In the genomic region with DNA sequence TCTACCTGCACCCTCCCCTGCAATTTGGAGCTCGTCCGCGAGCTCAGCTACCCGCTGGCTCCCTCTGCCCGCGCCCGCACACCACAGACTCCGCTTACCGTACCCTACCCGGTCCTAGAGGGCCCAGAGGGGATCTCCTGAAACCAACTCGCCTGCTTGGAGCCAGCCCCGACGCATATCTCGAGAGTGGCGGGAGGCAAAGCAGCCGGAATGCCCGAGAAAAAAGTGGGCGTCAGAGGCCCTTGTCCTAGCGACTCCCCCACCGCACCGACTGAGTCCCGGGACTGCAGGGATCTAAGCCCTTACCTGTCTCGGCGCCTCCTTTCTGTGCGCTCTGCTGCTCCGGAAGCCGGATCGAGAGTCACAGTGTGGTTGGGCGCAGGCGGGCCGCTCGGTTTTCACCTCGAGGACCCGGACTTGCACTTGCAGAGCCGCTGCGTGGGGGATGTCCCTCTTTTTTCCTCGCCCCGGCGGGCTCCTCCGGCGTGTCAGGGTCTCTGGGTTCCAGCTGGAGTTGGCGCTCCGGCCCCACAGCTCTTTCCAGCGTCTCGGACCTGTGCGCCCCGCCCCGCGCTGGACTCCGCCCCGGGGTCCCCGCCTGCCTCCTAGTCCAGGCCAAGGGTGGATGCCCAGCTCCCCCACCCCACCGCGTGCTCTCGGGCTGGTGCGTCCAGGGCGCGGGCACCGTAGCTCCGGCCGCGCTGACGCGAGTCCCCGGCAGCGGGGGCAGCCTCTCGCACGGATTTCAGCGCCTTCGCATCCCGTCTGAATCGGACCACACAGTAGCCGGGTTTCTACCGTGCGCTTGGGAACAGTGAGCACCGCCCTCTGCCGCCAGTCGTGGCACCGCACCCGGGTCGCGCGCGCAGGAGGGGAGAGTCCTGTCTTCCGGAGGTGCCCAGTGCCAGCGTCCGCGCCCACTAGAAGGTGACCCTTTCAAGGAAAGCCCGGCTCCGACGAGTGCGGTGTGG, we compare ENCODE assay signal across 12 cellular contexts. TPM values are rescaled to one million over a fixed set of nuclear protein-coding genes. Genes with fewer than 3 reads are reported as not detected.
DNase-seq lines count a peak whose midpoint lies in the region; ATAC-seq, FAIRE-seq and TF ChIP-seq lines count a peak whose summit lies in the region.
"Had no signal": no experiment of that assay in that cellular context is flagged by ENCODE, and none has a peak within 500 bp of the region (broad histone marks: within the 10 kb centered on the region; RNA-seq: fewer than 3 reads in every experiment).

A gene (minus strand): TSS at position 767 of the 971 bp plus-strand sequence. CDS start 2,585 bp downstream, outside the sequence.

- H3K27me3 Mint-ChIP-seq in WTC11 (ENCODE audit: low read depth), result peaks cover 59% of the 10 kb centered on the region

- no peaks in the 10 kb centered on the region; the same call in 1 of the 2 replicates for H3K36me3 Mint-ChIP-seq in WTC11

- CTCF ChIA-PET in WTC11 (lab: Charles Lee), result interaction anchor here (0.5 to 3.5 kb wide), 17 partner anchors 10 to 325 kb away, joined by 3 to 39 read pairs (median 5); a partner anchor contains a TSS

- H3K4me1 ChIP-seq in right atrium auricular region, result peaks cover 0 to 13% of the 10 kb centered on the region in 2 donors

- H3K27me3 ChIP-seq in right atrium auricular region, result peaks cover 0 to 18% of the 10 kb centered on the region in 2 donors

- peak within 1 kb of the TSS; percentile 89 for H3K4me3 Mint-ChIP-seq in WTC11

- TF ChIP-seq CTCF in right atrium auricular region (IDR thresholded peaks at IDR 0.05) (no peak), WTC11 (IDR thresholded peaks at IDR 0.05) (no peak)

- H3K9me3 Mint-ChIP-seq in WTC11, result peaks cover 12% of the 10 kb centered on the region

- peak within 1 kb of the TSS in 1 of 2 donors; percentile 2 for H3K4me3 ChIP-seq in right atrium auricular region

- POLR2A ChIA-PET in WTC11 (lab: Charles Lee), result interaction anchor here (0.5 kb wide), 1 partner anchor 185 kb away, joined by 3 read pairs; no protein-coding TSS in a partner anchor

- no peaks in the 10 kb centered on the region for H3K9me3 ChIP-seq in right atrium auricular region

- DNase-seq in left ventricle myocardium superior, result no peak
- no peak for DNase-seq in right atrium auricular region (ENCODE audit: low spot score)
- DNase-seq in WTC11 (ENCODE audit: low spot score), result peak; percentile 80
- DNase-seq in iris pigment epithelial cell (ENCODE audit: low read depth), result peak; percentile 5
- peak; percentile 66 for DNase-seq in urothelium cell line (ENCODE audit: low spot score)
- DNase-seq in SHP77 treated with DMSO at 0.1 percent for 48 hours (lab: John Stamatoyannopoulos, UW), result no peak
- DNase-seq in NCI-H774 (lab: John Stamatoyannopoulos, UW), result no peak
- no peak for DNase-seq in NOMO-1 (lab: John Stamatoyannopoulos, UW; ENCODE audit: unreplicated experiment in 2 of 2)
- DNase-seq: NCI-H748 treated with DMSO at 0.1 percent for 48 hours had no signal

- intact Hi-C loops in left ventricle myocardium superior (cut with micrococcal nuclease), result no loop called here

- H3K36me3 ChIP-seq in right atrium auricular region, result no peaks in the 10 kb centered on the region

- ATAC-seq in left ventricle myocardium superior (peak; percentile 59), WTC11 (peak; percentile 74)

- peaks cover 15% of the 10 kb centered on the region for H3K4me1 Mint-ChIP-seq in WTC11

- peak; percentile 80 for FAIRE-seq in urothelium cell line (lab: Jason Lieb, UNC)
- FAIRE-seq: D721Med, endometrium had no signal

- no peak within 1 kb of the TSS for H3K27ac Mint-ChIP-seq in WTC11

- no peak within 1 kb of the TSS for H3K27ac ChIP-seq in right atrium auricular region

TF ChIP-seq in WTC11, 78 proteins besides CTCF, POLR2A, EP300 and RAD21 (continues in another document):
- no peak for TF ChIP-seq ZNF232 (CRISPR knock-in tag; IDR thresholded peaks at IDR 0.05)
- 0 out of 2 replicates have a peak, but pooled peaks have one; percentile 15 for TF ChIP-seq ZBTB21 (CRISPR knock-in tag; IDR thresholded peaks at IDR 0.05; ENCODE audit: borderline replicate concordance)
- TF ChIP-seq, protein P1, sequence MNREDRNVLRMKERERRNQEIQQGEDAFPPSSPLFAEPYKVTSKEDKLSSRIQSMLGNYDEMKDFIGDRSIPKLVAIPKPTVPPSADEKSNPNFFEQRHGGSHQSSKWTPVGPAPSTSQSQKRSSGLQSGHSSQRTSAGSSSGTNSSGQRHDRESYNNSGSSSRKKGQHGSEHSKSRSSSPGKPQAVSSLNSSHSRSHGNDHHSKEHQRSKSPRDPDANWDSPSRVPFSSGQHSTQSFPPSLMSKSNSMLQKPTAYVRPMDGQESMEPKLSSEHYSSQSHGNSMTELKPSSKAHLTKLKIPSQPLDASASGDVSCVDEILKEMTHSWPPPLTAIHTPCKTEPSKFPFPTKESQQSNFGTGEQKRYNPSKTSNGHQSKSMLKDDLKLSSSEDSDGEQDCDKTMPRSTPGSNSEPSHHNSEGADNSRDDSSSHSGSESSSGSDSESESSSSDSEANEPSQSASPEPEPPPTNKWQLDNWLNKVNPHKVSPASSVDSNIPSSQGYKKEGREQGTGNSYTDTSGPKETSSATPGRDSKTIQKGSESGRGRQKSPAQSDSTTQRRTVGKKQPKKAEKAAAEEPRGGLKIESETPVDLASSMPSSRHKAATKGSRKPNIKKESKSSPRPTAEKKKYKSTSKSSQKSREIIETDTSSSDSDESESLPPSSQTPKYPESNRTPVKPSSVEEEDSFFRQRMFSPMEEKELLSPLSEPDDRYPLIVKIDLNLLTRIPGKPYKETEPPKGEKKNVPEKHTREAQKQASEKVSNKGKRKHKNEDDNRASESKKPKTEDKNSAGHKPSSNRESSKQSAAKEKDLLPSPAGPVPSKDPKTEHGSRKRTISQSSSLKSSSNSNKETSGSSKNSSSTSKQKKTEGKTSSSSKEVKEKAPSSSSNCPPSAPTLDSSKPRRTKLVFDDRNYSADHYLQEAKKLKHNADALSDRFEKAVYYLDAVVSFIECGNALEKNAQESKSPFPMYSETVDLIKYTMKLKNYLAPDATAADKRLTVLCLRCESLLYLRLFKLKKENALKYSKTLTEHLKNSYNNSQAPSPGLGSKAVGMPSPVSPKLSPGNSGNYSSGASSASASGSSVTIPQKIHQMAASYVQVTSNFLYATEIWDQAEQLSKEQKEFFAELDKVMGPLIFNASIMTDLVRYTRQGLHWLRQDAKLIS (CRISPR knock-in tag; IDR thresholded peaks at IDR 0.05; ENCODE audit: borderline replicate concordance), result no peak
- TF ChIP-seq KAT7 (CRISPR knock-in tag; IDR thresholded peaks at IDR 0.05; ENCODE audit: borderline replicate concordance), result 0 out of 2 replicates have a peak, but pooled peaks have one; percentile 32
- TF ChIP-seq, protein P2, sequence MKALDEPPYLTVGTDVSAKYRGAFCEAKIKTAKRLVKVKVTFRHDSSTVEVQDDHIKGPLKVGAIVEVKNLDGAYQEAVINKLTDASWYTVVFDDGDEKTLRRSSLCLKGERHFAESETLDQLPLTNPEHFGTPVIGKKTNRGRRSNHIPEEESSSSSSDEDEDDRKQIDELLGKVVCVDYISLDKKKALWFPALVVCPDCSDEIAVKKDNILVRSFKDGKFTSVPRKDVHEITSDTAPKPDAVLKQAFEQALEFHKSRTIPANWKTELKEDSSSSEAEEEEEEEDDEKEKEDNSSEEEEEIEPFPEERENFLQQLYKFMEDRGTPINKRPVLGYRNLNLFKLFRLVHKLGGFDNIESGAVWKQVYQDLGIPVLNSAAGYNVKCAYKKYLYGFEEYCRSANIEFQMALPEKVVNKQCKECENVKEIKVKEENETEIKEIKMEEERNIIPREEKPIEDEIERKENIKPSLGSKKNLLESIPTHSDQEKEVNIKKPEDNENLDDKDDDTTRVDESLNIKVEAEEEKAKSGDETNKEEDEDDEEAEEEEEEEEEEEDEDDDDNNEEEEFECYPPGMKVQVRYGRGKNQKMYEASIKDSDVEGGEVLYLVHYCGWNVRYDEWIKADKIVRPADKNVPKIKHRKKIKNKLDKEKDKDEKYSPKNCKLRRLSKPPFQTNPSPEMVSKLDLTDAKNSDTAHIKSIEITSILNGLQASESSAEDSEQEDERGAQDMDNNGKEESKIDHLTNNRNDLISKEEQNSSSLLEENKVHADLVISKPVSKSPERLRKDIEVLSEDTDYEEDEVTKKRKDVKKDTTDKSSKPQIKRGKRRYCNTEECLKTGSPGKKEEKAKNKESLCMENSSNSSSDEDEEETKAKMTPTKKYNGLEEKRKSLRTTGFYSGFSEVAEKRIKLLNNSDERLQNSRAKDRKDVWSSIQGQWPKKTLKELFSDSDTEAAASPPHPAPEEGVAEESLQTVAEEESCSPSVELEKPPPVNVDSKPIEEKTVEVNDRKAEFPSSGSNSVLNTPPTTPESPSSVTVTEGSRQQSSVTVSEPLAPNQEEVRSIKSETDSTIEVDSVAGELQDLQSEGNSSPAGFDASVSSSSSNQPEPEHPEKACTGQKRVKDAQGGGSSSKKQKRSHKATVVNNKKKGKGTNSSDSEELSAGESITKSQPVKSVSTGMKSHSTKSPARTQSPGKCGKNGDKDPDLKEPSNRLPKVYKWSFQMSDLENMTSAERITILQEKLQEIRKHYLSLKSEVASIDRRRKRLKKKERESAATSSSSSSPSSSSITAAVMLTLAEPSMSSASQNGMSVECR (CRISPR knock-in tag; IDR thresholded peaks at IDR 0.05; ENCODE audit: borderline replicate concordance), result no peak
- 0 out of 2 replicates have a peak, but pooled peaks have one; percentile 28 for TF ChIP-seq NFE2L1 (CRISPR knock-in tag; IDR thresholded peaks at IDR 0.05)
- TF ChIP-seq, protein P3, sequence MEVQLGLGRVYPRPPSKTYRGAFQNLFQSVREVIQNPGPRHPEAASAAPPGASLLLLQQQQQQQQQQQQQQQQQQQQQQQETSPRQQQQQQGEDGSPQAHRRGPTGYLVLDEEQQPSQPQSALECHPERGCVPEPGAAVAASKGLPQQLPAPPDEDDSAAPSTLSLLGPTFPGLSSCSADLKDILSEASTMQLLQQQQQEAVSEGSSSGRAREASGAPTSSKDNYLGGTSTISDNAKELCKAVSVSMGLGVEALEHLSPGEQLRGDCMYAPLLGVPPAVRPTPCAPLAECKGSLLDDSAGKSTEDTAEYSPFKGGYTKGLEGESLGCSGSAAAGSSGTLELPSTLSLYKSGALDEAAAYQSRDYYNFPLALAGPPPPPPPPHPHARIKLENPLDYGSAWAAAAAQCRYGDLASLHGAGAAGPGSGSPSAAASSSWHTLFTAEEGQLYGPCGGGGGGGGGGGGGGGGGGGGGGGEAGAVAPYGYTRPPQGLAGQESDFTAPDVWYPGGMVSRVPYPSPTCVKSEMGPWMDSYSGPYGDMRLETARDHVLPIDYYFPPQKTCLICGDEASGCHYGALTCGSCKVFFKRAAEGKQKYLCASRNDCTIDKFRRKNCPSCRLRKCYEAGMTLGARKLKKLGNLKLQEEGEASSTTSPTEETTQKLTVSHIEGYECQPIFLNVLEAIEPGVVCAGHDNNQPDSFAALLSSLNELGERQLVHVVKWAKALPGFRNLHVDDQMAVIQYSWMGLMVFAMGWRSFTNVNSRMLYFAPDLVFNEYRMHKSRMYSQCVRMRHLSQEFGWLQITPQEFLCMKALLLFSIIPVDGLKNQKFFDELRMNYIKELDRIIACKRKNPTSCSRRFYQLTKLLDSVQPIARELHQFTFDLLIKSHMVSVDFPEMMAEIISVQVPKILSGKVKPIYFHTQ (CRISPR knock-in tag; IDR thresholded peaks at IDR 0.05), result no peak
- no peak for TF ChIP-seq SMAD4 (CRISPR knock-in tag; IDR thresholded peaks at IDR 0.05)

RNA-seq across cellular contexts. Expression of the gene that starts here (rescaled TPM):
- not detected for total RNA-seq in left ventricle myocardium superior
- not detected for total RNA-seq in right atrium auricular region
- 1.5 to 2.6 TPM (median 2.0 TPM) in 3 replicates for total RNA-seq in WTC11 (2021)
- total RNA-seq: myocyte had no signal

Comparison
In these comparisons a context has a peak if more than half of its experiments do, and no peak if none do; other contexts are left out.
1. Peak in ATAC-seq in left ventricle myocardium superior; RNA of the gene not detected or under 1 TPM.
2. DNase-seq: peak in WTC11 (single experiment), iris pigment epithelial cell (single experiment) and urothelium cell line (single experiment); none in left ventricle myocardium superior (single experiment), right atrium auricular region (single experiment), SHP77 treated with DMSO at 0.1 percent for 48 hours (single experiment), NCI-H774 (single experiment) and NOMO-1 (0 of 2).